Comparison of ENCODE assay signal across 1 cellular context in genomic region chr15:73993211-73993994, GRCh38.
TF ChIP-seq lines count a peak whose summit lies in the region.

No MANE protein-coding gene starts in this region.

TF ChIP-seq in GM12878, 131 proteins besides CTCF, POLR2A, EP300 and RAD21:
- TF ChIP-seq PKNOX1 (IDR thresholded peaks at IDR 0.05), result peak; percentile 18; the same call in 1 of the 2 replicates
- no peak for TF ChIP-seq EGR1 (IDR thresholded peaks at IDR 0.05; ENCODE audit: borderline replicate concordance in 1 of 2, low read depth in 2 of 2, low read length in 2 of 2)
